8 cellular contexts compared by ENCODE assay signal in the genomic region with DNA sequence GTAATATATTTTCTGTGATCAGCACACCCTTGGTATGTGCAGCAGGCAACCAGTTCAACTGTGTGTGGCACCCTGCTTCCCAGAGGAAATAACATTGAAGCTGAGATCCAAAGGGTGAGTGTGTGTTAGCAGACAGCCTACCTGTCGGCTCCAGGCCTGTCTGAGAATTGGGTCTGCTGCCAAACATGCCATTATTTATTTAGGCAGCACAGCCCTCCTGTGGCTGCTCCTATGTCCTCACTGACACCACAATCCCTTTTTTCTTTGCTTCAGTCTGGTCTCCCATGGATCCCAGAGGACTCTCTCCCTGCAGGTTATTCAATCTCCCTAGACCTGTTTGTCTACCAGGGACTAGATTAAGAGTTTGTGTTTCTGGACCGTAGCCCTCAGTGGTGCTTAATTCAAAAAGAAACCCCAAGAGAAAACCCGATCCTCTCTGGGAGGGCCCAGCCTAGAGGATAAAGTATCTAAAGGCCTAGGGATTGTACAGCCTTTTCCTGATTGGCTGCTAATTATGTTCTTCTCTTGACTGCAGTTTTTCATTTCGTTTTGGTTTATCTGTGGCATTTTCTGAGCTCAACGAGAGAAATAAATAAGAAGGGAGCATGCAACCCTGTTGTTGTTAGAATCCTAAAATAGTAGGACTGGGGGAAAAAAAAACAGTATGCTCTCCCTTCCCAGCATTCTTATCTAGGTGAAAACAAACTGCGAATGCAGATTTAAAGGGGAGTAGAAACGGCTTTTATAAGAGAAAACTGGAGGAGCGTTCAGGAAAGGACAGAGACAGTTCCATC. TPM values are rescaled to one million over a fixed set of nuclear protein-coding genes. Genes with fewer than 3 reads are reported as not detected.
A peak's percentile ranks its signal among the peaks of the same experiment; 100 is the strongest.
DNase-seq lines count a peak whose midpoint lies in the region; ATAC-seq, FAIRE-seq and TF ChIP-seq lines count a peak whose summit lies in the region.

No MANE protein-coding gene starts in this region.

- ATAC-seq in GM18868 (IDR thresholded peaks at IDR 0.05; ENCODE audit: unreplicated experiment) (no peak), HG02588 (IDR thresholded peaks at IDR 0.05; ENCODE audit: unreplicated experiment) (no peak)

- no peak overlapping the region for H3K4ac ChIP-seq in mesendoderm (ENCODE audit: low read depth, low read length)

- H3K4me3 ChIP-seq in bronchial epithelial cell (ENCODE audit: low read depth, low read length) = no peak overlapping the region
- H3K4me3 ChIP-seq in mesendoderm (ENCODE audit: low read length) = no peak overlapping the region

- H2BK5ac ChIP-seq in mesendoderm (ENCODE audit: low read length) = no peak overlapping the region

- TF ChIP-seq CTCF in bronchial epithelial cell (IDR thresholded peaks at IDR 0.05; ENCODE audit: insufficient read depth, low read length, severe bottlenecking) = peak; percentile 60

- H3K36me3 ChIP-seq in bronchial epithelial cell (ENCODE audit: control insufficient read depth, insufficient read depth, low read length) (no peaks in the 10 kb centered on the region), mesendoderm (ENCODE audit: control insufficient read depth, insufficient read depth, low read length) (no peaks in the 10 kb centered on the region)

- H3K9ac ChIP-seq in mesendoderm (ENCODE audit: low read length) = no peak overlapping the region

- no peak overlapping the region for H2BK120ac ChIP-seq in mesendoderm (ENCODE audit: low read depth, low read length)

- no peak overlapping the region for H3K23ac ChIP-seq in mesendoderm (ENCODE audit: low read length)

- H3K79me2 ChIP-seq in mesendoderm (ENCODE audit: control insufficient read depth, insufficient read depth, low read length) = no peaks in the 10 kb centered on the region

- H3K36me3 Mint-ChIP-seq in T-helper 2 cell treated with Interferon-gamma antibody and Interleukin-4, amounts not matched to agents 5 μg/mL and 100 μg/mL, for 36 hours (ENCODE audit: low read depth) = no peaks in the 10 kb centered on the region
- H3K36me3 Mint-ChIP-seq in activated naive CD8-positive, alpha-beta T cell treated with anti-CD3 and anti-CD28 coated beads for 36 hours = no peaks in the 10 kb centered on the region

- no peak overlapping the region for H3K56ac ChIP-seq in mesendoderm (ENCODE audit: low read length)

- peaks cover 18% of the 10 kb centered on the region for H3K9me3 Mint-ChIP-seq in T-helper 2 cell treated with Interferon-gamma antibody and Interleukin-4, amounts not matched to agents 5 μg/mL and 100 μg/mL, for 36 hours
- peaks cover 4% of the 10 kb centered on the region for H3K9me3 Mint-ChIP-seq in activated naive CD8-positive, alpha-beta T cell treated with anti-CD3 and anti-CD28 coated beads for 36 hours

- no peak overlapping the region for H2BK15ac ChIP-seq in mesendoderm (replicated peaks; ENCODE audit: low read depth)

- no peak overlapping the region for H4K8ac ChIP-seq in mesendoderm (ENCODE audit: low read depth, low read length)

- peak; percentile 82 for DNase-seq in DMS153 treated with DMSO at 0.1 percent for 48 hours (lab: John Stamatoyannopoulos, UW; ENCODE audit: unreplicated experiment)
- peak; percentile 72 for DNase-seq in NCI-H2171 (lab: John Stamatoyannopoulos, UW)
- DNase-seq in bronchial epithelial cell (ENCODE audit: low read depth) = peak; percentile 69
- peak; percentile 55 for DNase-seq in mesendoderm
- no peak for DNase-seq in T-helper 2 cell treated with Interferon-gamma antibody and Interleukin-4, amounts not matched to agents 5 μg/mL and 100 μg/mL, for 36 hours (ENCODE audit: low spot score)
- DNase-seq in activated naive CD8-positive, alpha-beta T cell treated with anti-CD3 and anti-CD28 coated beads for 36 hours = no peak

- H3K27ac ChIP-seq in mesendoderm (ENCODE audit: low read depth, low read length) = no peak overlapping the region

- no peak overlapping the region for H3K4me3 Mint-ChIP-seq in T-helper 2 cell treated with Interferon-gamma antibody and Interleukin-4, amounts not matched to agents 5 μg/mL and 100 μg/mL, for 36 hours
- no peak overlapping the region for H3K4me3 Mint-ChIP-seq in activated naive CD8-positive, alpha-beta T cell treated with anti-CD3 and anti-CD28 coated beads for 36 hours

- no peak overlapping the region for H4K5ac ChIP-seq in mesendoderm (ENCODE audit: low read length)

- H3K4me1 ChIP-seq in mesendoderm (ENCODE audit: control insufficient read depth, low read depth, low read length) = no peaks in the 10 kb centered on the region

- no peak overlapping the region for H2AK5ac ChIP-seq in mesendoderm (ENCODE audit: low read length)

- H3K27me3 Mint-ChIP-seq in T-helper 2 cell treated with Interferon-gamma antibody and Interleukin-4, amounts not matched to agents 5 μg/mL and 100 μg/mL, for 36 hours (ENCODE audit: low read depth) = peaks cover 3% of the 10 kb centered on the region
- no peaks in the 10 kb centered on the region for H3K27me3 Mint-ChIP-seq in activated naive CD8-positive, alpha-beta T cell treated with anti-CD3 and anti-CD28 coated beads for 36 hours

- H3K27ac Mint-ChIP-seq in T-helper 2 cell treated with Interferon-gamma antibody and Interleukin-4, amounts not matched to agents 5 μg/mL and 100 μg/mL, for 36 hours = no peak overlapping the region
- no peak overlapping the region for H3K27ac Mint-ChIP-seq in activated naive CD8-positive, alpha-beta T cell treated with anti-CD3 and anti-CD28 coated beads for 36 hours

- no peak for FAIRE-seq in bronchial epithelial cell (lab: Jason Lieb, UNC)

- WGBS in mesendoderm (ENCODE audit: extremely low coverage, insufficient coverage, low lambda C conversion rate) = no CpG with 5 or more reads among the region's 8 CpGs

- no peak overlapping the region for H3K18ac ChIP-seq in mesendoderm (ENCODE audit: low read length)

- H3K4me2 ChIP-seq in mesendoderm (ENCODE audit: low read length) = no peak overlapping the region

- H3K27me3 ChIP-seq in bronchial epithelial cell (ENCODE audit: control insufficient read depth, insufficient read depth, low read length) = no peaks in the 10 kb centered on the region
- no peaks in the 10 kb centered on the region for H3K27me3 ChIP-seq in mesendoderm (ENCODE audit: insufficient read depth, low read length, poor library complexity)

- no peaks in the 10 kb centered on the region for H3K4me1 Mint-ChIP-seq in T-helper 2 cell treated with Interferon-gamma antibody and Interleukin-4, amounts not matched to agents 5 μg/mL and 100 μg/mL, for 36 hours (ENCODE audit: low read depth)
- H3K4me1 Mint-ChIP-seq in activated naive CD8-positive, alpha-beta T cell treated with anti-CD3 and anti-CD28 coated beads for 36 hours = peaks cover 3% of the 10 kb centered on the region

- H3K79me1 ChIP-seq in mesendoderm (ENCODE audit: low read length) = no peaks in the 10 kb centered on the region

RNA-seq across cellular contexts. Expression of gene KCNE3, which starts 24.1 kb away (rescaled TPM):
- 0.13 and 0.26 TPM in 2 replicates for total RNA-seq in bronchial epithelial cell
- 8.2 TPM for polyA plus RNA-seq in mesendoderm (2013, experiment 1 of 2)
- polyA plus RNA-seq in mesendoderm (2013, experiment 2 of 2) = 7.7 TPM
- not detected for total RNA-seq in activated naive CD8-positive, alpha-beta T cell treated with anti-CD3 and anti-CD28 coated beads for 36 hours

RNA-seq across cellular contexts. Expression of gene PGM2L1, which starts 45.0 kb away (rescaled TPM):
- 1.1 and 9.5 TPM in 2 replicates for total RNA-seq in bronchial epithelial cell
- 12.0 TPM for polyA plus RNA-seq in mesendoderm (2013, experiment 1 of 2)
- 12.1 TPM for polyA plus RNA-seq in mesendoderm (2013, experiment 2 of 2)
- 10 to 100 TPM; 10.3 to 11.0 TPM for total RNA-seq in activated naive CD8-positive, alpha-beta T cell treated with anti-CD3 and anti-CD28 coated beads for 36 hours

RNA-seq across cellular contexts. Expression of gene LIPT2, which starts 50.3 kb away (rescaled TPM):
- 2.3 and 2.6 TPM in 2 replicates for total RNA-seq in bronchial epithelial cell
- polyA plus RNA-seq in mesendoderm (2013, experiment 1 of 2) = 8.3 TPM
- 9.1 TPM for polyA plus RNA-seq in mesendoderm (2013, experiment 2 of 2)
- total RNA-seq in activated naive CD8-positive, alpha-beta T cell treated with anti-CD3 and anti-CD28 coated beads for 36 hours = 1 to 10 TPM; 4.2 to 6.0 TPM

Comparison
In these comparisons a context has a peak if more than half of its experiments do, and no peak if none do; other contexts are left out.
1. DNase-seq: peak in DMS153 treated with DMSO at 0.1 percent for 48 hours (single experiment), NCI-H2171 (single experiment), bronchial epithelial cell (single experiment) and mesendoderm (single experiment); none in T-helper 2 cell treated with Interferon-gamma antibody and Interleukin-4, amounts not matched to agents 5 μg/mL and 100 μg/mL, for 36 hours (single experiment) and activated naive CD8-positive, alpha-beta T cell treated with anti-CD3 and anti-CD28 coated beads for 36 hours (single experiment).